22 cellular contexts compared by ENCODE assay signal in the genomic region with DNA sequence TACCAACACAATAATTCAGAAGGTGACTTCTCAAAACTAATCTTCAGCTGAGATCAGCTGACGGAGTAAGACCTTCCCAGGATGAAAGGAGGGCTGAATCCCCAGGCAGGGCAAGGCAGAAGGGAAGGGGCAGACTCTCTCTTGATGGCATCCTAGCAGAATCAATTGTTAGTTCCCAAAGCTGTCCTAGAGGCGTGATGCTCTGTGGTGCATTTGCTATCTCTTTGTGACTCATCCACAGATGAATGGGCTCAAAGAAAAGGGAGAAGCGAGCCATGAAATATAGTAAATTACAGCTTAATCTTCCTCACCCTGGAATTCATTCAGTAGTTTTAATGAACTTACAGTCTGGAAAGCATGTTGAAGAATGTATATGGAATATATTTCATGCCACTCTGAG. TPM values are rescaled to one million over a fixed set of nuclear protein-coding genes. Genes with fewer than 3 reads are reported as not detected.
"Had no signal": no experiment of that assay in that cellular context is flagged by ENCODE, and none has a peak within 500 bp of the region (broad histone marks: within the 10 kb centered on the region; RNA-seq: fewer than 3 reads in every experiment).

No MANE protein-coding gene starts in this region.

- H3K4me2 ChIP-seq: neural progenitor cell had no signal

- ATAC-seq: activated CD4-positive, CD25-positive, alpha-beta regulatory T cell treated with anti-CD3 and anti-CD28 coated beads, Interleukin-2, amount 50 U/mL, for 24 hours; activated CD8-positive, alpha-beta T cell treated with anti-CD3 and anti-CD28 coated beads, Interleukin-2, amount 10 ng/mL, durations not matched to agents 7 days and 5 days; gastrocnemius medialis; left lung; right lobe of liver; stimulated activated effector memory CD8-positive, alpha-beta T cell treated with anti-CD3 and anti-CD28 coated beads, Interleukin-12 subunit alpha, Interleukin-12 subunit beta, amount 100 ng/mL, for 72 hours had no signal

- H3K36me3 ChIP-seq: brain microvascular endothelial cell, colonic mucosa, gastrocnemius medialis, heart right ventricle, left lung, neural progenitor cell, right lobe of liver, stomach, vagina had no signal

- H3K4me1 ChIP-seq: colonic mucosa, gastrocnemius medialis, left lung, neural progenitor cell, right lobe of liver, stomach, vagina had no signal

- DNase-seq: activated CD4-positive, alpha-beta T cell treated with anti-CD3 and anti-CD28 coated beads, Interleukin-2, amount 10 ng/mL, durations not matched to agents 7 days and 5 days; activated CD8-positive, alpha-beta T cell treated with anti-CD3 and anti-CD28 coated beads, Interleukin-2, amount 10 ng/mL, durations not matched to agents 7 days and 5 days; activated naive CD4-positive, alpha-beta T cell treated with Interleukin-2 at 50 U/mL for 16 hours; activated T-cell treated with anti-CD3 and anti-CD28 coated beads, Interleukin-2, amount 50 U/mL, for 24 hours; brain microvascular endothelial cell; colonic mucosa; erythroblast; gastrocnemius medialis; heart right ventricle; left lung; mammary epithelial cell; right lobe of liver; small intestine; stimulated activated CD4-positive, alpha-beta T cell treated with anti-CD3 and anti-CD28 coated beads, Interleukin-4, amount 100 ng/mL, for 1 hour; stomach; trophoblast cell had no signal

- H3K4me3 ChIP-seq: colonic mucosa, gastrocnemius medialis, heart right ventricle, left lung, neural progenitor cell, right lobe of liver, stomach, vagina had no signal

- H3K9ac ChIP-seq: neural progenitor cell had no signal

- H3K27ac ChIP-seq: brain microvascular endothelial cell, colonic mucosa, gastrocnemius medialis, left lung, neural progenitor cell, right lobe of liver, stomach, vagina had no signal

- H3K27me3 ChIP-seq: brain microvascular endothelial cell, colonic mucosa, gastrocnemius medialis, heart right ventricle, left lung, neural progenitor cell, right lobe of liver, stomach, vagina had no signal

RNA-seq across cellular contexts. Expression of gene PDE1C, which starts 37.2 kb away (rescaled TPM):
- total RNA-seq: activated CD4-positive, alpha-beta T cell treated with anti-CD3 and anti-CD28 coated beads, Interleukin-2, amount 10 ng/mL, durations not matched to agents 7 days and 5 days; activated CD8-positive, alpha-beta T cell treated with anti-CD3 and anti-CD28 coated beads, Interleukin-2, amount 10 ng/mL, durations not matched to agents 7 days and 5 days; activated T-helper 2 cell treated with anti-CD3 and anti-CD28 coated beads, Interferon-gamma antibody, Interleukin-2, Interleukin-4, amounts not matched to agents 10 μg/mL and 5 μg/mL and 100 μg/mL, durations not matched to agents 14 hours and 24 hours and 36 hours; mononuclear cell had no signal
